ENCODE assay signal across 8 cellular contexts in genomic region chr1:143884932-143885574, GRCh38.
A peak's percentile ranks its signal among the peaks of the same experiment; 100 is the strongest.
DNase-seq lines count a peak whose midpoint lies in the region; ATAC-seq lines count a peak whose summit lies in the region.

No MANE protein-coding gene starts in this region.

- DNase-seq in EH (ENCODE audit: low read depth): peak; percentile 60
- peak; percentile 55 for DNase-seq in HK-2 (ENCODE audit: unreplicated experiment)
- peak; percentile 0 for DNase-seq in SW480 (ENCODE audit: low spot score)
- peak; percentile 31 to 68 (median 50) for DNase-seq in activated naive CD4-positive, alpha-beta T cell (lab: John Stamatoyannopoulos, UW)
- DNase-seq in foreskin melanocyte: peak; percentile 12
- DNase-seq in occipital lobe (lab: John Stamatoyannopoulos, UW): peak; percentile 32
- DNase-seq in stimulated activated naive CD4-positive, alpha-beta T cell treated with Interleukin-2 at 50 U/mL for 16 hours (lab: John Stamatoyannopoulos, UW): peak; percentile 65

- ATAC-seq in GM21723 (IDR thresholded peaks at IDR 0.05; ENCODE audit: unreplicated experiment): peak; percentile 95

Comparison
In these comparisons a context has a peak if more than half of its experiments do, and no peak if none do; other contexts are left out.
1. Peak in every context shown above with its lines: DNase-seq and ATAC-seq.
2. DNase-seq: peak in every context shown above with its lines; median percentile 65 in stimulated activated naive CD4-positive, alpha-beta T cell treated with Interleukin-2 at 50 U/mL for 16 hours; 60 in EH; 55 in HK-2; 50 in activated naive CD4-positive, alpha-beta T cell; 32 in occipital lobe; 12 in foreskin melanocyte; 0 in SW480.